In genomic region chr11:61161190-61162091, GRCh38 we compare ENCODE assay signal across 1 cellular context.
TF ChIP-seq lines count a peak whose summit lies in the region.

Gene VPS37C, minus strand, starts transcription at chr11:61161426. Its CDS starts 22,597 bp downstream, at chr11:61138829.

TF ChIP-seq in K562, 482 proteins besides CTCF, POLR2A, EP300 and RAD21 (continued from another document and continues in another):
- TF ChIP-seq ZNF318 (IDR thresholded peaks at IDR 0.05; ENCODE audit: borderline replicate concordance in 1 of 2, low read depth in 1 of 2) (no peak), NRF1 (conservative IDR thresholded peaks at IDR 0.05 in 1 of 2, IDR thresholded peaks at IDR 0.05 in 1 of 2) (peak; percentile 85 to 87), AFF4 (CRISPR knock-in tag; IDR thresholded peaks at IDR 0.05) (no peak), ZNF384 (IDR thresholded peaks at IDR 0.05; ENCODE audit: low read depth, low read length) (no peak), WHSC1 (IDR thresholded peaks at IDR 0.05; ENCODE audit: low read length) (no peak), ZNF174 (CRISPR knock-in tag; IDR thresholded peaks at IDR 0.05) (no peak), KDM4B (IDR thresholded peaks at IDR 0.05; ENCODE audit: borderline replicate concordance in 2 of 2, low read depth in 1 of 2) (peak in 1 of 2 experiments; percentile 28; a peak in 1 of 4 replicates), PPARD (CRISPR knock-in tag; IDR thresholded peaks at IDR 0.05) (no peak), TEAD1 (CRISPR knock-in tag; IDR thresholded peaks at IDR 0.05) (0 out of 4 replicates have a peak, but pooled peaks of 1 of the 2 experiments have one; percentile 7), UBTF (IDR thresholded peaks at IDR 0.05; ENCODE audit: borderline replicate concordance in 1 of 2, low read depth in 2 of 2, low read length in 2 of 2) (no peak), CEBPG (CRISPR knock-in tag; IDR thresholded peaks at IDR 0.05) (0 out of 2 replicates have a peak, but pooled peaks have one; percentile 3), CEBPG (tag; conservative IDR thresholded peaks at IDR 0.05 in 1 of 2, IDR thresholded peaks at IDR 0.05 in 1 of 2) (no peak), SOX6 (IDR thresholded peaks at IDR 0.05) (peak; percentile 41), DACH1 (IDR thresholded peaks at IDR 0.05; ENCODE audit: partially characterized antibody) (no peak), ZNF764 (CRISPR knock-in tag; IDR thresholded peaks at IDR 0.05; ENCODE audit: low read depth) (no peak), ZNF282 (CRISPR knock-in tag; IDR thresholded peaks at IDR 0.05) (no peak), ZNF146 (CRISPR knock-in tag; IDR thresholded peaks at IDR 0.05; ENCODE audit: unreplicated experiment) (no peak), NCOR1 (IDR thresholded peaks at IDR 0.05) (peak; percentile 28; the same call in 1 of the 2 replicates), FOXO4 (CRISPR knock-in tag; IDR thresholded peaks at IDR 0.05) (no peak), ESRRB (CRISPR knock-in tag; IDR thresholded peaks at IDR 0.05; ENCODE audit: borderline replicate concordance) (no peak), ZNF785 (CRISPR knock-in tag; IDR thresholded peaks at IDR 0.05) (no peak), STAT6 (CRISPR knock-in tag; IDR thresholded peaks at IDR 0.05) (no peak; the same call in 1 of the 2 replicates), SAFB2 (IDR thresholded peaks at IDR 0.05; ENCODE audit: borderline replicate concordance, low read depth, low read length, severe bottlenecking) (no peak), BCLAF1 (IDR thresholded peaks at IDR 0.05; ENCODE audit: borderline replicate concordance in 1 of 2, control insufficient read depth in 1 of 2, low read depth in 2 of 2, low read length in 1 of 2) (peak in 1 of 2 experiments; percentile 82; a peak in 1 of 4 replicates), IFI16 (CRISPR knock-in tag; IDR thresholded peaks at IDR 0.05) (no peak), DMBX1 (CRISPR knock-in tag; IDR thresholded peaks at IDR 0.05; ENCODE audit: borderline replicate concordance) (no peak), CREM (IDR thresholded peaks at IDR 0.05; ENCODE audit: low read depth) (peak; percentile 79), NUFIP1 (IDR thresholded peaks at IDR 0.05; ENCODE audit: partially characterized antibody) (no peak), CBX2 (IDR thresholded peaks at IDR 0.05; ENCODE audit: insufficient read depth, low read length, poor library complexity, severe bottlenecking) (no peak), ZNF280B (CRISPR knock-in tag; IDR thresholded peaks at IDR 0.05) (no peak), CREB1 (IDR thresholded peaks at IDR 0.05) (peak; percentile 68), CREB1 (CRISPR knock-in tag; IDR thresholded peaks at IDR 0.05) (no peak; the same call in 1 of the 2 replicates), ZNF830 (CRISPR knock-in tag; IDR thresholded peaks at IDR 0.05) (no peak), MAFG (tag; conservative IDR thresholded peaks at IDR 0.05) (no peak), CREBBP (IDR thresholded peaks at IDR 0.05; ENCODE audit: low read depth, low read length) (no peak), SNAPC5 (CRISPR knock-in tag; IDR thresholded peaks at IDR 0.05) (no peak)
